Comparison of ENCODE assay signal across 34 cellular contexts in genomic region chr6:41025966-41026365, GRCh38. TPM values are rescaled to one million over a fixed set of nuclear protein-coding genes. Genes with fewer than 3 reads are reported as not detected.
DNase-seq lines count a peak whose midpoint lies in the region; ATAC-seq and TF ChIP-seq lines count a peak whose summit lies in the region.
"Had no signal": no experiment of that assay in that cellular context is flagged by ENCODE, and none has a peak within 500 bp of the region (broad histone marks: within the 10 kb centered on the region; RNA-seq: fewer than 3 reads in every experiment).

No MANE protein-coding gene starts in this region.

- H3F3A ChIP-seq in GM23338 (replicated peaks; ENCODE audit: low read depth): no peaks in the 10 kb centered on the region

- ATAC-seq in GM23338: no peak
- no peak for ATAC-seq in HG03175 (IDR thresholded peaks at IDR 0.05; ENCODE audit: unreplicated experiment)
- no peak for ATAC-seq in aorta (ENCODE audit: low FRiP score)
- ATAC-seq in HG02571 (IDR thresholded peaks at IDR 0.05; ENCODE audit: unreplicated experiment): no peak
- ATAC-seq: activated CD8-positive, alpha-beta memory T cell treated with anti-CD3 and anti-CD28 coated beads, Interleukin-2, amount 10 ng/mL, durations not matched to agents 7 days and 5 days; activated T-cell treated with anti-CD3 and anti-CD28 coated beads, Interleukin-2, amount 50 U/mL, for 4 hours; effector memory CD8-positive, alpha-beta T cell; PC-3; right cardiac atrium; SK-N-SH treated with all-trans-retinoic acid at 6 μM for 48 hours; stimulated activated naive CD8-positive, alpha-beta T cell treated with anti-CD3 and anti-CD28 coated beads, Interleukin-15, Interleukin-2, amounts not matched to agents 100 U/mL and 50 U/mL, for 24 hours had no signal

- no peak overlapping the region for H3K4me3 Mint-ChIP-seq in GM23338
- H3K4me3 Mint-ChIP-seq: activated CD8-positive, alpha-beta memory T cell treated with anti-CD3 and anti-CD28 coated beads, Interleukin-2, amount 10 ng/mL, durations not matched to agents 7 days and 5 days; CD14-positive monocyte; effector memory CD8-positive, alpha-beta T cell had no signal

- H3K27ac ChIP-seq in GM23338 (ENCODE audit: low read depth) (no peak overlapping the region), VCaP (peak overlapping the region; percentile 84; the same call in 1 of the 2 replicates), osteoblast (ENCODE audit: low read depth, low read length) (no peak overlapping the region), aorta (ENCODE audit: low read depth in 1 of 2, low read length in 2 of 2) (no peak overlapping the region)

- H4K20me1 ChIP-seq in GM23338 (replicated peaks; ENCODE audit: insufficient read depth) (no peaks in the 10 kb centered on the region), osteoblast (ENCODE audit: insufficient read depth, low read length) (no peaks in the 10 kb centered on the region)

- intact Hi-C loops in aorta (cut with DNase I): loop anchor here (5.0 kb wide), 3 partner anchors 41 to 1044 kb away; no protein-coding TSS in a partner anchor

- no peaks in the 10 kb centered on the region; the same call in 2 of the 3 replicates for H3K36me3 Mint-ChIP-seq in GM23338 (ENCODE audit: low read depth)
- H3K36me3 Mint-ChIP-seq: activated CD8-positive, alpha-beta memory T cell treated with anti-CD3 and anti-CD28 coated beads, Interleukin-2, amount 10 ng/mL, durations not matched to agents 7 days and 5 days; CD14-positive monocyte had no signal

- H3K4me1 Mint-ChIP-seq in GM23338: peaks cover 15% of the 10 kb centered on the region

- no peak for TF ChIP-seq CTCF in GM23338 (conservative IDR thresholded peaks at IDR 0.05; ENCODE audit: low read depth in 2 of 2)
- TF ChIP-seq CTCF in VCaP (conservative IDR thresholded peaks at IDR 0.05): no peak
- TF ChIP-seq CTCF in osteoblast (IDR thresholded peaks at IDR 0.05; ENCODE audit: extremely low read depth, low read depth, low read length): no peak

- H3K27me3 ChIP-seq in GM23338 (ENCODE audit: insufficient read depth) (no peaks in the 10 kb centered on the region; the same call in 1 of the 2 replicates), osteoblast (ENCODE audit: insufficient read depth, low read length) (peaks cover 3% of the 10 kb centered on the region), aorta (ENCODE audit: control insufficient read depth in 1 of 2, insufficient read depth in 2 of 2, low read length in 1 of 2) (no peaks in the 10 kb centered on the region)
- H3K27me3 ChIP-seq: MG63 had no signal

- peaks cover 13% of the 10 kb centered on the region for H3K27me3 Mint-ChIP-seq in GM23338 (ENCODE audit: insufficient read depth, low read depth, poor library complexity)
- H3K27me3 Mint-ChIP-seq: activated CD8-positive, alpha-beta memory T cell treated with anti-CD3 and anti-CD28 coated beads, Interleukin-2, amount 10 ng/mL, durations not matched to agents 7 days and 5 days; effector memory CD8-positive, alpha-beta T cell had no signal

- H3K4me1 ChIP-seq in GM23338 (ENCODE audit: insufficient read depth) (peaks cover 19% of the 10 kb centered on the region), osteoblast (ENCODE audit: insufficient read depth, low read length) (peaks cover 12% of the 10 kb centered on the region), aorta (ENCODE audit: control insufficient read depth in 1 of 2, insufficient read depth in 2 of 2, low read length in 2 of 2) (no peaks in the 10 kb centered on the region)

- H3K9me2 ChIP-seq in GM23338 (ENCODE audit: insufficient read depth): no peaks in the 10 kb centered on the region

- H3K4me2 ChIP-seq in GM23338: peak overlapping the region; percentile 83; the same call in 1 of the 2 replicates
- no peak overlapping the region for H3K4me2 ChIP-seq in osteoblast (ENCODE audit: insufficient read depth, low read length)
- H3K4me2 ChIP-seq: smooth muscle cell had no signal

- WGBS in aorta, 2 donors: 60 to 64% methylated on average over 2 of the region's 2 CpGs

- H3K79me2 ChIP-seq in GM23338 (replicated peaks; ENCODE audit: insufficient read depth): no peaks in the 10 kb centered on the region
- no peaks in the 10 kb centered on the region for H3K79me2 ChIP-seq in osteoblast (ENCODE audit: insufficient read depth, low read length)

- H3K9me3 Mint-ChIP-seq in GM23338: no peaks in the 10 kb centered on the region
- H3K9me3 Mint-ChIP-seq: activated T-cell treated with anti-CD3 and anti-CD28 coated beads, Interleukin-2, amount 50 U/mL, for 4 hours; effector memory CD8-positive, alpha-beta T cell; T-helper 1 cell treated with Interleukin-12 subunit alpha and Interleukin-12 subunit beta and Interleukin-4 antibody, amounts not matched to agents 30 μg/mL and 1 μg/mL, for 36 hours had no signal

- H3K9me3 ChIP-seq in osteoblast (ENCODE audit: low read depth, low read length) (no peaks in the 10 kb centered on the region), aorta (ENCODE audit: control insufficient read depth, low read length) (no peaks in the 10 kb centered on the region)
- H3K9me3 ChIP-seq: MG63 had no signal

- H2AFZ ChIP-seq in GM23338: no peak overlapping the region
- no peak overlapping the region for H2AFZ ChIP-seq in osteoblast (ENCODE audit: low read length)

- no peak for DNase-seq in GM23338 (ENCODE audit: low spot score)
- DNase-seq in osteoblast (ENCODE audit: insufficient read length, low spot score, missing footprints): peak; percentile 82
- no peak for DNase-seq in aorta
- DNase-seq: activated CD4-positive, alpha-beta T cell treated with anti-CD3 and anti-CD28 coated beads, Interleukin-2, amount 50 U/mL, for 4 hours; activated CD4-positive, CD25-positive, alpha-beta regulatory T cell; activated CD8-positive, alpha-beta memory T cell treated with anti-CD3 and anti-CD28 coated beads, Interleukin-2, amount 10 ng/mL, durations not matched to agents 7 days and 5 days; activated T-cell treated with anti-CD3 and anti-CD28 coated beads, Interleukin-2, amount 50 U/mL, for 4 hours; effector memory CD8-positive, alpha-beta T cell; EL; mammary epithelial cell; MG63; NCI-H1105 treated with DMSO at 0.1 percent for 48 hours; NCI-H2029 treated with DMSO at 0.1 percent for 48 hours; NCI-H526; NK-92 treated with Interleukin-12 subunit alpha and Interleukin-12 subunit beta, amount 100 ng/mL, for 24 hours; PC-3; posterior cingulate gyrus; right cardiac atrium; stimulated activated CD4-positive, alpha-beta T cell treated with anti-CD3 and anti-CD28 coated beads, Interleukin-1b, Interleukin-23, amount 100 ng/mL, for 48 hours; stimulated activated naive CD8-positive, alpha-beta T cell treated with anti-CD3 and anti-CD28 coated beads, Interleukin-15, Interleukin-2, amounts not matched to agents 100 U/mL and 50 U/mL, for 24 hours had no signal

- H3K27ac Mint-ChIP-seq in GM23338: no peak overlapping the region
- H3K27ac Mint-ChIP-seq: activated CD8-positive, alpha-beta memory T cell treated with anti-CD3 and anti-CD28 coated beads, Interleukin-2, amount 10 ng/mL, durations not matched to agents 7 days and 5 days; effector memory CD8-positive, alpha-beta T cell had no signal

- H3K4me3 ChIP-seq in GM23338 (no peak overlapping the region), osteoblast (ENCODE audit: insufficient read depth, low read length) (no peak overlapping the region), aorta (ENCODE audit: low read length in 2 of 2) (no peak overlapping the region)
- H3K4me3 ChIP-seq: MG63, smooth muscle cell had no signal

- H3K36me3 ChIP-seq in GM23338 (ENCODE audit: insufficient read depth) (no peaks in the 10 kb centered on the region), osteoblast (ENCODE audit: insufficient read depth, low read length) (no peaks in the 10 kb centered on the region), aorta (ENCODE audit: control insufficient read depth in 1 of 2, insufficient read depth in 2 of 2, low read length in 1 of 2) (no peaks in the 10 kb centered on the region)
- H3K36me3 ChIP-seq: MG63 had no signal

RNA-seq across cellular contexts. Expression of gene UNC5CL, which starts 13.1 kb away (rescaled TPM):
- 1.2 and 2.4 TPM in 2 replicates for total RNA-seq in GM23338 (2014; rRNA removed; shearing (Covaris generic))
- polyA plus RNA-seq in GM23338 (2016; fragmentation: Nextera tagmentation; extraction: Ambion mirVana): 0.57 and 0.87 TPM in 2 replicates
- total RNA-seq in osteoblast: under 0.01 TPM in 1 of 2 replicates, not detected in the other
- 1 to 10 TPM in 1 of 2 donors, under 1 TPM in 1; 0.75 to 1.4 TPM for total RNA-seq in aorta
- 1 to 10 TPM in 1 of 2 donors, under 1 TPM in 1; 0.72 to 1.3 TPM for polyA plus RNA-seq in aorta

RNA-seq across cellular contexts. Expression of gene TSPO2, which starts 16.3 kb away (rescaled TPM):
- not detected in 2 replicates for total RNA-seq in GM23338 (2014; rRNA removed; shearing (Covaris generic))
- polyA plus RNA-seq in GM23338 (2016; fragmentation: Nextera tagmentation; extraction: Ambion mirVana): 0.31 TPM in 1 of 2 replicates, not detected in the other
- not detected in 2 replicates for total RNA-seq in osteoblast
- total RNA-seq in aorta: not detected
- not detected for polyA plus RNA-seq in aorta
- total RNA-seq: activated CD8-positive, alpha-beta memory T cell treated with anti-CD3 and anti-CD28 coated beads, Interleukin-2, amount 10 ng/mL, durations not matched to agents 7 days and 5 days; activated T-cell treated with anti-CD3 and anti-CD28 coated beads, Interleukin-2, amount 50 U/mL, for 4 hours; astrocyte; cardiac septum; H4; HT-29; mammary epithelial cell; PC-3; right cardiac atrium; smooth muscle cell; temporal lobe; urinary bladder had no signal
- polyA plus RNA-seq: CD14-positive monocyte, mammary epithelial cell, right cardiac atrium, smooth muscle cell, urinary bladder had no signal

RNA-seq across cellular contexts. Expression of gene APOBEC2, which starts 27.0 kb away (rescaled TPM):
- not detected in 2 replicates for total RNA-seq in GM23338 (2014; rRNA removed; shearing (Covaris generic))
- polyA plus RNA-seq in GM23338 (2016; fragmentation: Nextera tagmentation; extraction: Ambion mirVana) (0.77 and 2.4 TPM in 2 replicates), aorta (not detected)
- total RNA-seq in osteoblast (not detected in 2 replicates), aorta (not detected)
- total RNA-seq: activated CD8-positive, alpha-beta memory T cell treated with anti-CD3 and anti-CD28 coated beads, Interleukin-2, amount 10 ng/mL, durations not matched to agents 7 days and 5 days; activated T-cell treated with anti-CD3 and anti-CD28 coated beads, Interleukin-2, amount 50 U/mL, for 4 hours; astrocyte; H4; HT-29; mammary epithelial cell; mucosa of gallbladder; PC-3; smooth muscle cell; temporal lobe had no signal
- polyA plus RNA-seq: mammary epithelial cell had no signal

RNA-seq across cellular contexts. Expression of gene OARD1, which starts 46.2 kb away (rescaled TPM):
- 25.9 and 33.1 TPM in 2 replicates for total RNA-seq in GM23338 (2014; rRNA removed; shearing (Covaris generic))
- polyA plus RNA-seq in GM23338 (2016; fragmentation: Nextera tagmentation; extraction: Ambion mirVana) (49.9 and 60.8 TPM in 2 replicates), aorta (10 to 100 TPM; 21.7 to 38.1 TPM)
- total RNA-seq in osteoblast (7.2 and 7.7 TPM in 2 replicates), aorta (10 to 100 TPM; 11.3 to 15.0 TPM)

RNA-seq across cellular contexts. Expression of gene NFYA, which starts 46.8 kb away (rescaled TPM):
- total RNA-seq in GM23338 (2014; rRNA removed; shearing (Covaris generic)): 35.7 and 39.1 TPM in 2 replicates
- 10.2 and 10.8 TPM in 2 replicates for polyA plus RNA-seq in GM23338 (2016; fragmentation: Nextera tagmentation; extraction: Ambion mirVana)
- 8.0 and 9.4 TPM in 2 replicates for total RNA-seq in osteoblast
- 10 to 100 TPM; 13.3 to 18.6 TPM for total RNA-seq in aorta
- 1 to 10 TPM; 5.6 to 6.7 TPM for polyA plus RNA-seq in aorta
